In the genomic region with DNA sequence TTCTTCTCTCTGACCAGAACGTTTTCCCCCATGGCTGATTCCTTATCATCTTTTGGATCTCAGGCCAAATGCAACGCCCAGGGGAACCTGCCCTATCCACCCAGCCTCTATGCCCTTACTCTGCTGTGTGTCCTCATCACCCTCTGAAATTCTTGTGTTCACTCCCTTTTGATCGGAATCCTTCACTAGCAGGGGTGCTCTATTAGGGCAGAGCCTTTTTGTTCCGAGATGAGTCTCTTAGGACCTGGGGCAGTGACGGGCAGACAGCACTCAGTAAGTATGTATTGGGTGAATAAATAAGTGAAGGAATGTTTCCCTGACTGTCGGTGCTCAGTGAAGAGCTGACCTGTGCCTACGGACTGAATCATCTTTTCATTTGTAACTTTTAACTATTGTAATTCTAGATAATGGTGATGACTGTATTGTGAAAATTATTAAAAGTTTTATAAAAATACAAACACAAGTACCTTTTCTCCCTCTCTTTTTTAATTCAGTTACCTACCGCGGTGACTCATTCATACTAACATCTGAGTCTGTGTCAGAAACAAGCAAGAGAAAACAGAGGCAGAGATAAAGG, we compare ENCODE assay signal across 16 cellular contexts. TPM values are rescaled to one million over a fixed set of nuclear protein-coding genes. Genes with fewer than 3 reads are reported as not detected.
DNase-seq lines count a peak whose midpoint lies in the region; FAIRE-seq and TF ChIP-seq lines count a peak whose summit lies in the region.
"Had no signal": no experiment of that assay in that cellular context is flagged by ENCODE, and none has a peak within 500 bp of the region (broad histone marks: within the 10 kb centered on the region; RNA-seq: fewer than 3 reads in every experiment).

No MANE protein-coding gene starts in this region.

- 52% methylated on average over 9 of the region's 9 CpGs; no CpG with 5 or more reads in 1 of the 2 experiments for WGBS in H1 (ENCODE audit: extremely low coverage in 1 of 2, insufficient coverage in 1 of 2, insufficient read length in 1 of 2, insufficient replicate concordance in 2 of 2, low coverage in 1 of 2, low lambda C conversion rate in 2 of 2, missing lambda C conversion rate in 1 of 2), 2 experiments

- peaks cover 4% of the 10 kb centered on the region for H3K9me3 Mint-ChIP-seq in nephron progenitor cell

- H4K20me1 ChIP-seq in H1 (replicated peaks in 1 of 2; ENCODE audit: control insufficient read depth in 1 of 2, insufficient read depth in 2 of 2, low read length in 2 of 2) = no peaks in the 10 kb centered on the region

- H2BK20ac ChIP-seq in H1 (ENCODE audit: low read length) = peak overlapping the region; percentile 55; the same call in 1 of the 2 replicates

- H3K9ac ChIP-seq in H1 (replicated peaks in 1 of 4; ENCODE audit: extremely low read depth in 1 of 4, low read depth in 3 of 4, low read length in 3 of 4) = no peak overlapping the region

- no peak for TF ChIP-seq POLR2A in H1 (IDR thresholded peaks at IDR 0.05; ENCODE audit: control extremely low read depth in 1 of 2, low read depth in 2 of 2, low read length in 2 of 2)

- CTCF ChIA-PET in H1 (lab: Charles Lee; ENCODE audit: partially characterized antibody) = interaction anchor here (0.6 to 0.9 kb wide), 3 partner anchors 9 to 1024 kb away, joined by 3 to 5 read pairs (median 4); no protein-coding TSS in a partner anchor

- H3K9me3 ChIP-seq in H1 (ENCODE audit: insufficient read depth in 2 of 2, low read depth in 1 of 2, low read length in 1 of 2) = no peaks in the 10 kb centered on the region
- H3K9me3 ChIP-seq: upper lobe of left lung had no signal

- no peaks in the 10 kb centered on the region for H3K36me3 ChIP-seq in H1 (ENCODE audit: control insufficient read depth in 2 of 4, insufficient read depth in 4 of 4, low read length in 3 of 4)
- H3K36me3 ChIP-seq: upper lobe of left lung had no signal

- peaks cover 35% of the 10 kb centered on the region for H3K4me1 Mint-ChIP-seq in nephron progenitor cell

- no peak overlapping the region for H3K14ac ChIP-seq in H1 (ENCODE audit: insufficient read length)

- no peak overlapping the region for H3K4me3 Mint-ChIP-seq in nephron progenitor cell
- H3K4me3 Mint-ChIP-seq: activated T-cell treated with anti-CD3 and anti-CD28 coated beads, Interleukin-2, amount 50 U/mL, for 72 hours had no signal

- no peak for TF ChIP-seq CTCF in H1 (IDR thresholded peaks at IDR 0.05; ENCODE audit: control extremely low read depth in 1 of 3, insufficient read depth in 1 of 3, low read depth in 1 of 3, low read length in 3 of 3)
- no peak for TF ChIP-seq CTCF in nephron progenitor cell (IDR thresholded peaks at IDR 0.05)

- H2AK5ac ChIP-seq in H1 (ENCODE audit: low read depth, low read length) = no peak overlapping the region

- H4K5ac ChIP-seq in H1 (ENCODE audit: insufficient read length, low read depth, low read length) = no peak overlapping the region

- no peak overlapping the region for H4K8ac ChIP-seq in H1 (ENCODE audit: extremely low read depth, insufficient read depth, low read length)

- POLR2A ChIA-PET in H1 (lab: Charles Lee; ENCODE audit: partially characterized antibody) = interaction anchor here (1.2 kb wide), 1 partner anchor 211 kb away, joined by 3 read pairs; no protein-coding TSS in a partner anchor

- H3K79me2 ChIP-seq in H1 (ENCODE audit: control insufficient read depth in 1 of 2, insufficient read depth in 2 of 2, low read length in 2 of 2) = 0 out of 4 replicates have a peak, but pooled peaks cover 0 to 4% of the 10 kb centered on the region in 2 experiments

- H3K4me1 ChIP-seq in H1 (replicated peaks in 1 of 4; ENCODE audit: control insufficient read depth in 3 of 4, insufficient read depth in 4 of 4, low read length in 3 of 4) = peaks cover 3 to 9% (median 7%) of the 10 kb centered on the region in 4 experiments
- H3K4me1 ChIP-seq: upper lobe of left lung had no signal

- no peak overlapping the region for H3K56ac ChIP-seq in H1 (replicated peaks; ENCODE audit: insufficient read length, low read depth, low read length)

- H3K4me2 ChIP-seq in H1 (ENCODE audit: insufficient read depth in 1 of 2, low read depth in 2 of 2, low read length in 2 of 2) = peak overlapping the region in 1 of 2 experiments; percentile 9; a peak in 1 of 4 replicates

- H3K23me2 ChIP-seq in H1 (ENCODE audit: low read depth, low read length) = no peaks in the 10 kb centered on the region

- no peak overlapping the region for H2AFZ ChIP-seq in H1 (ENCODE audit: low read length)

- no peaks in the 10 kb centered on the region for H3K27me3 ChIP-seq in H1 (replicated peaks in 1 of 4; ENCODE audit: control insufficient read depth in 3 of 4, extremely low read depth in 1 of 4, insufficient read depth in 3 of 4, low read length in 3 of 4)
- H3K27me3 ChIP-seq: upper lobe of left lung had no signal

- 0 out of 4 replicates have a peak, but pooled peaks of 1 of the 2 experiments have one; percentile 1 for TF ChIP-seq RAD21 in H1 (IDR thresholded peaks at IDR 0.05 in 1 of 2, conservative IDR thresholded peaks at IDR 0.05 in 1 of 2; ENCODE audit: low read depth in 2 of 2, low read length in 2 of 2)

- no peak overlapping the region for H3K27ac ChIP-seq in H1 (ENCODE audit: low read depth, low read length)
- H3K27ac ChIP-seq: upper lobe of left lung had no signal

- no peaks in the 10 kb centered on the region; the same call in 1 of the 2 replicates for H3K79me1 ChIP-seq in H1 (ENCODE audit: low read depth, low read length)

- H3K27ac Mint-ChIP-seq in nephron progenitor cell = peak overlapping the region; percentile 78
- H3K27ac Mint-ChIP-seq: activated T-cell treated with anti-CD3 and anti-CD28 coated beads, Interleukin-2, amount 50 U/mL, for 72 hours had no signal

- H3K27me3 Mint-ChIP-seq in nephron progenitor cell (ENCODE audit: low read depth, poor library complexity) = no peaks in the 10 kb centered on the region

- peaks cover 24% of the 10 kb centered on the region for H3K36me3 Mint-ChIP-seq in nephron progenitor cell (ENCODE audit: low read depth)

- 0 out of 8 replicates have a peak overlapping the region, but pooled peaks of 1 of the 4 experiments have one; percentile 5 for H3K4me3 ChIP-seq in H1 (ENCODE audit: extremely low read depth in 1 of 4, insufficient read depth in 2 of 4, low read depth in 3 of 4, low read length in 4 of 4)
- H3K4me3 ChIP-seq: upper lobe of left lung had no signal

- no peak overlapping the region for H2BK15ac ChIP-seq in H1 (ENCODE audit: low read length)

- no peak overlapping the region for H2BK120ac ChIP-seq in H1 (replicated peaks; ENCODE audit: low read depth, low read length)

- peak overlapping the region; percentile 55; the same call in 1 of the 2 replicates for H2BK5ac ChIP-seq in H1 (ENCODE audit: low read depth, low read length)

- peak overlapping the region; percentile 24; the same call in 1 of the 2 replicates for H3K18ac ChIP-seq in H1 (ENCODE audit: extremely low read depth, low read length)

- H4K91ac ChIP-seq in H1 (replicated peaks; ENCODE audit: insufficient read length, low read length) = no peak overlapping the region

- H3K4ac ChIP-seq in H1 (replicated peaks; ENCODE audit: insufficient read length, low read depth, low read length) = no peak overlapping the region

- no peak for TF ChIP-seq EP300 in H1 (IDR thresholded peaks at IDR 0.05; ENCODE audit: borderline replicate concordance in 1 of 2, low read depth in 2 of 2, low read length in 2 of 2)

- DNase-seq in ELR (ENCODE audit: low read depth) (peak; percentile 46), RPMI7951 (ENCODE audit: low read depth) (peak; percentile 73), H1 (ENCODE audit: low read depth in 1 of 2, low spot score in 2 of 2) (peak in 1 of 2 experiments; percentile 33), nephron progenitor cell (no peak), NCI-H1092 (lab: John Stamatoyannopoulos, UW) (no peak), NCI-H2107 (lab: John Stamatoyannopoulos, UW) (no peak), NCI-H774 (lab: John Stamatoyannopoulos, UW) (no peak), NCI-H187 (lab: John Stamatoyannopoulos, UW) (no peak)
- DNase-seq: activated CD4-positive, alpha-beta T cell treated with anti-CD3 and anti-CD28 coated beads, Interleukin-2, amount 50 U/mL, for 1 hour; activated T-cell treated with anti-CD3 and anti-CD28 coated beads, Interleukin-2, amount 50 U/mL, for 72 hours; amygdala; NCI-H1105; SIG-M5; upper lobe of left lung had no signal

- peak overlapping the region; percentile 61; the same call in 1 of the 2 replicates for H2BK12ac ChIP-seq in H1 (ENCODE audit: low read depth, low read length)

- FAIRE-seq in H1 (lab: Jason Lieb, UNC) = peak; percentile 90
- FAIRE-seq: GM18507, GM19239 had no signal

- H3K23ac ChIP-seq in H1 (ENCODE audit: insufficient read length) = no peak overlapping the region

TF ChIP-seq in H1, 55 proteins besides CTCF, POLR2A, EP300 and RAD21 (continues in another document):
- TF ChIP-seq TCF12 (IDR thresholded peaks at IDR 0.05; ENCODE audit: low read depth, low read length) (no peak), RBBP5 (IDR thresholded peaks at IDR 0.05; ENCODE audit: borderline replicate concordance, low read depth, low read length) (no peak), EGR1 (IDR thresholded peaks at IDR 0.05; ENCODE audit: borderline replicate concordance, low read depth, low read length) (no peak), GTF2F1 (IDR thresholded peaks at IDR 0.05; ENCODE audit: borderline replicate concordance, low read depth, low read length) (no peak), CHD2 (IDR thresholded peaks at IDR 0.05; ENCODE audit: low read length) (no peak), RNF2 (IDR thresholded peaks at IDR 0.05; ENCODE audit: borderline replicate concordance, low read depth, low read length, missing control alignments, poor library complexity, severe bottlenecking) (no peak), HDAC2 (IDR thresholded peaks at IDR 0.05; ENCODE audit: borderline replicate concordance in 1 of 2, low read depth in 2 of 2, low read length in 2 of 2) (no peak), MAFK (IDR thresholded peaks at IDR 0.05; ENCODE audit: low read depth, low read length) (no peak), PHF8 (conservative IDR thresholded peaks at IDR 0.05; ENCODE audit: low read depth, low read length) (no peak), SUZ12 (IDR thresholded peaks at IDR 0.05; ENCODE audit: low read length) (no peak)
- TF ChIP-seq, protein P1, sequence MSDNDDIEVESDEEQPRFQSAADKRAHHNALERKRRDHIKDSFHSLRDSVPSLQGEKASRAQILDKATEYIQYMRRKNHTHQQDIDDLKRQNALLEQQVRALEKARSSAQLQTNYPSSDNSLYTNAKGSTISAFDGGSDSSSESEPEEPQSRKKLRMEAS (IDR thresholded peaks at IDR 0.05) = no peak

RNA-seq across cellular contexts. Expression of a gene that starts 4.8 kb away (rescaled TPM):
- total RNA-seq in RPMI7951 (2014; rRNA removed; shearing (Covaris generic)) = 18.2 and 20.1 TPM in 2 replicates
- 67.0 and 69.3 TPM in 2 replicates for total RNA-seq in H1 (2021; fragmentation: NEBNext Ultra II Directional; extraction: Animal tissue kit (Norgen Biotek cat#: 25700))
- 36.9 and 53.4 TPM in 2 replicates for polyA plus RNA-seq in H1 (2011; rRNA removed)
- polyA plus RNA-seq in H1 (2011; cell fraction: cytosol; rRNA removed) = 40.7 TPM
- 118 TPM for polyA plus RNA-seq in H1 (2011; cell fraction: nucleus; rRNA removed)
- 26.3 to 39.5 TPM (median 35.6 TPM) in 4 replicates for polyA plus RNA-seq in H1 (2012, experiment 1 of 2)
- 1.8 TPM for polyA plus RNA-seq in H1 (2012, experiment 2 of 2)
- polyA plus RNA-seq in H1 (2013, experiment 1 of 2) = 79.4 TPM
- polyA plus RNA-seq in H1 (2013, experiment 2 of 2) = 74.1 TPM
- 187 and 223 TPM in 2 replicates for polyA minus RNA-seq in H1 (2011; rRNA and poly(A)+ RNA removed)
- polyA minus RNA-seq in H1 (2011; cell fraction: cytosol; rRNA and poly(A)+ RNA removed) = 110 TPM
- 335 TPM for polyA minus RNA-seq in H1 (2011; cell fraction: nucleus; rRNA and poly(A)+ RNA removed)

Comparison
In these comparisons a context has a peak if more than half of its experiments do, and no peak if none do; other contexts are left out.
1. DNase-seq: peak in ELR (single experiment) and RPMI7951 (single experiment); none in nephron progenitor cell (single experiment), NCI-H1092 (single experiment), NCI-H2107 (single experiment), NCI-H774 (single experiment) and NCI-H187 (0 of 2).